In the genomic region with DNA sequence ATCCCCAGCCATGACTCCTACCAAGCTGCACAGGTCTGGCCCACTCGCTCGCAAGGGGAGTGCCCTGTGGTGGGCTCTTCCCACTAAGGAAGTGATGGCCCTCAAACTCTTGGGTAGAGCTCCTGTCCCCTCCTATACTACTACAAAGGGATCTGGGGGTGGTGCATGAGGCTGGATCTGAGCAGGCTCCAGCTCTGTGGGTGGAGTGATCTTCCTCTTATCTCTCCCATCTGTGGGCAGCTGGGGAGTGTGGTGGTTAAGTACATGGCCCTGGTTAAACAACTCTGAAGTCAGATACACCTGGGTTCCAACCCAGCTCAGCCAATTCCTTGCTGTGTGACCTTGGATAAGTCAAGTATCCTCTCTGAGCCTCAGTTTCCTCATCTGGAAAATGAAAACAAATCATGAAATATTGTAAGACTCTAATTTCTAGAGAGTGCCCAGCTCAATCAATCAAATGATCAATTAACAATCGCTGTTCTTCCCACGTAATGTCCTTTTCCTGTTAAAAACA, we compare ENCODE assay signal across 14 cellular contexts. TPM values are rescaled to one million over a fixed set of nuclear protein-coding genes. Genes with fewer than 3 reads are reported as not detected.
DNase-seq lines count a peak whose midpoint lies in the region; ATAC-seq and TF ChIP-seq lines count a peak whose summit lies in the region.
"Had no signal": no experiment of that assay in that cellular context is flagged by ENCODE, and none has a peak within 500 bp of the region (broad histone marks: within the 10 kb centered on the region; RNA-seq: fewer than 3 reads in every experiment).

No MANE protein-coding gene starts in this region.

- no peaks in the 10 kb centered on the region for H3K9me3 ChIP-seq in Panc1 (ENCODE audit: control insufficient read depth, insufficient read depth, low read depth, low read length)
- H3K9me3 ChIP-seq: colonic mucosa had no signal

- CTCF ChIA-PET in Panc1 (lab: Charles Lee): no interaction called here
- CTCF ChIA-PET in activated naive CD4-positive, alpha-beta T cell treated with anti-CD3 and anti-CD28 coated beads, Interleukin-2, amount 10 ng/mL, durations not matched to agents 7 days and 5 days (lab: Charles Lee): interaction anchor here (1.0 to 4.0 kb wide), 10 partner anchors 10 to 51 kb away, joined by 3 to 19 read pairs (median 4); partner anchors contain the start of gene DDIT4

- H3K4me1 Mint-ChIP-seq in activated T-cell treated with anti-CD3 and anti-CD28 coated beads, Interleukin-2, amount 50 U/mL, for 24 hours (ENCODE audit: low read depth): peaks cover 64% of the 10 kb centered on the region
- H3K4me1 Mint-ChIP-seq in activated naive CD4-positive, alpha-beta T cell treated with anti-CD3 and anti-CD28 coated beads, Interleukin-2, amount 10 ng/mL, durations not matched to agents 7 days and 5 days: peaks cover 79% of the 10 kb centered on the region
- no peaks in the 10 kb centered on the region for H3K4me1 Mint-ChIP-seq in glutamatergic neuron (ENCODE audit: low read depth, unreplicated experiment)

- H3K4me1 ChIP-seq in Panc1 (ENCODE audit: control insufficient read depth, insufficient read depth, low read length): peaks cover 35% of the 10 kb centered on the region
- H3K4me1 ChIP-seq: colonic mucosa had no signal

- no peaks in the 10 kb centered on the region for H3K9me3 Mint-ChIP-seq in activated T-cell treated with anti-CD3 and anti-CD28 coated beads, Interleukin-2, amount 50 U/mL, for 24 hours
- no peaks in the 10 kb centered on the region for H3K9me3 Mint-ChIP-seq in activated naive CD4-positive, alpha-beta T cell treated with anti-CD3 and anti-CD28 coated beads, Interleukin-2, amount 10 ng/mL, durations not matched to agents 7 days and 5 days
- peaks cover 2% of the 10 kb centered on the region for H3K9me3 Mint-ChIP-seq in glutamatergic neuron (ENCODE audit: unreplicated experiment)
- H3K9me3 Mint-ChIP-seq: naive B cell had no signal

- DNase-seq in activated T-cell treated with anti-CD3 and anti-CD28 coated beads, Interleukin-2, amount 50 U/mL, for 24 hours: no peak
- DNase-seq in activated T-cell treated with anti-CD3 and anti-CD28 coated beads, Interleukin-2, amount 50 U/mL, for 1 hour: no peak
- DNase-seq in Panc1 (ENCODE audit: low read depth, low spot score) (no peak), glutamatergic neuron (no peak)
- DNase-seq in activated naive CD4-positive, alpha-beta T cell treated with anti-CD3 and anti-CD28 coated beads, Interleukin-2, amount 10 ng/mL, durations not matched to agents 7 days and 5 days: peak; percentile 77
- peak; percentile 22 for DNase-seq in stimulated activated naive CD4-positive, alpha-beta T cell treated with Interleukin-2 at 50 U/mL for 16 hours (lab: John Stamatoyannopoulos, UW)
- DNase-seq: activated gamma-delta T cell treated with Interleukin-2 at 50 U/mL for 16 hours, colonic mucosa, islet precursor cell, naive B cell, NCI-H1930 had no signal

- H3K27ac ChIP-seq in Panc1 (ENCODE audit: low read length): peak overlapping the region; percentile 46
- H3K27ac ChIP-seq: colonic mucosa had no signal

- BruUV-seq in Panc1 (replicated peaks; lab: Mats Ljungman, UMichigan): no TSS peak

- H3K4me3 Mint-ChIP-seq in activated T-cell treated with anti-CD3 and anti-CD28 coated beads, Interleukin-2, amount 50 U/mL, for 24 hours: peak overlapping the region; percentile 42
- H3K4me3 Mint-ChIP-seq in activated naive CD4-positive, alpha-beta T cell treated with anti-CD3 and anti-CD28 coated beads, Interleukin-2, amount 10 ng/mL, durations not matched to agents 7 days and 5 days: peak overlapping the region; percentile 24
- no peak overlapping the region for H3K4me3 Mint-ChIP-seq in glutamatergic neuron (ENCODE audit: unreplicated experiment)

- H3K27ac Mint-ChIP-seq in activated T-cell treated with anti-CD3 and anti-CD28 coated beads, Interleukin-2, amount 50 U/mL, for 24 hours: peak overlapping the region; percentile 100
- H3K27ac Mint-ChIP-seq in activated naive CD4-positive, alpha-beta T cell treated with anti-CD3 and anti-CD28 coated beads, Interleukin-2, amount 10 ng/mL, durations not matched to agents 7 days and 5 days: peak overlapping the region; percentile 45
- H3K27ac Mint-ChIP-seq in glutamatergic neuron (ENCODE audit: unreplicated experiment): no peak overlapping the region

- intact Hi-C loops in Panc1 (cut with micrococcal nuclease; ENCODE audit: unreplicated experiment): no loop called here

- ATAC-seq in Panc1 (no peak), HG02884 (IDR thresholded peaks at IDR 0.05; ENCODE audit: unreplicated experiment) (no peak), GM21717 (IDR thresholded peaks at IDR 0.05; ENCODE audit: unreplicated experiment) (no peak)
- ATAC-seq: sciatic nerve had no signal

- no peaks in the 10 kb centered on the region for H3K27me3 Mint-ChIP-seq in activated T-cell treated with anti-CD3 and anti-CD28 coated beads, Interleukin-2, amount 50 U/mL, for 24 hours
- no peaks in the 10 kb centered on the region for H3K27me3 Mint-ChIP-seq in activated naive CD4-positive, alpha-beta T cell treated with anti-CD3 and anti-CD28 coated beads, Interleukin-2, amount 10 ng/mL, durations not matched to agents 7 days and 5 days
- H3K27me3 Mint-ChIP-seq in glutamatergic neuron (ENCODE audit: unreplicated experiment): no peaks in the 10 kb centered on the region
- H3K27me3 Mint-ChIP-seq: naive B cell had no signal

- POLR2A ChIA-PET in Panc1 (lab: Charles Lee): interaction anchor here (0.6 to 0.7 kb wide), 2 partner anchors 597 to 1335 kb away, joined by 3 to 7 read pairs; no protein-coding TSS in a partner anchor

- H3K36me3 ChIP-seq in Panc1 (ENCODE audit: control insufficient read depth, insufficient read depth, low read length): no peaks in the 10 kb centered on the region
- H3K36me3 ChIP-seq: colonic mucosa had no signal

- no peaks in the 10 kb centered on the region for H3K27me3 ChIP-seq in Panc1 (ENCODE audit: control insufficient read depth, insufficient read depth, low read length)
- H3K27me3 ChIP-seq: colonic mucosa had no signal

- H3K4me3 ChIP-seq in Panc1 (ENCODE audit: low read depth in 2 of 2, low read length in 2 of 2): no peak overlapping the region
- H3K4me3 ChIP-seq: colonic mucosa had no signal

- peaks cover 5% of the 10 kb centered on the region for H3K36me3 Mint-ChIP-seq in activated T-cell treated with anti-CD3 and anti-CD28 coated beads, Interleukin-2, amount 50 U/mL, for 24 hours (ENCODE audit: low read depth)
- peaks cover 5% of the 10 kb centered on the region for H3K36me3 Mint-ChIP-seq in activated naive CD4-positive, alpha-beta T cell treated with anti-CD3 and anti-CD28 coated beads, Interleukin-2, amount 10 ng/mL, durations not matched to agents 7 days and 5 days
- H3K36me3 Mint-ChIP-seq in glutamatergic neuron (ENCODE audit: unreplicated experiment): no peaks in the 10 kb centered on the region
- H3K36me3 Mint-ChIP-seq: naive B cell had no signal

- TF ChIP-seq CTCF in Panc1 (IDR thresholded peaks at IDR 0.05) (no peak), glutamatergic neuron (IDR thresholded peaks at IDR 0.05; ENCODE audit: partially characterized antibody, unreplicated experiment) (no peak)

- in situ Hi-C loops in Panc1 (cut with HindIII; ENCODE audit: low pct_unique_long_range_greater_than_20kb, low sequenced_read_pairs): no loop called here

RNA-seq across cellular contexts. Expression of gene DDIT4, which starts 17.4 kb away (rescaled TPM):
- 157 TPM for total RNA-seq in Panc1 (2021; ENCODE audit: unreplicated experiment)
- polyA plus RNA-seq in Panc1 (2012; ENCODE audit: insufficient read length): 344 TPM
- total RNA-seq in glutamatergic neuron (ENCODE audit: unreplicated experiment): 153 TPM

Comparison
In these comparisons a context has a peak if more than half of its experiments do, and no peak if none do; other contexts are left out.
1. DNase-seq: peak in activated naive CD4-positive, alpha-beta T cell treated with anti-CD3 and anti-CD28 coated beads, Interleukin-2, amount 10 ng/mL, durations not matched to agents 7 days and 5 days (single experiment) and stimulated activated naive CD4-positive, alpha-beta T cell treated with Interleukin-2 at 50 U/mL for 16 hours (single experiment); none in activated T-cell treated with anti-CD3 and anti-CD28 coated beads, Interleukin-2, amount 50 U/mL, for 24 hours (single experiment), activated T-cell treated with anti-CD3 and anti-CD28 coated beads, Interleukin-2, amount 50 U/mL, for 1 hour (single experiment), Panc1 (single experiment) and glutamatergic neuron (single experiment).